Comparison of ENCODE assay signal across 1 cellular context in the genomic region with DNA sequence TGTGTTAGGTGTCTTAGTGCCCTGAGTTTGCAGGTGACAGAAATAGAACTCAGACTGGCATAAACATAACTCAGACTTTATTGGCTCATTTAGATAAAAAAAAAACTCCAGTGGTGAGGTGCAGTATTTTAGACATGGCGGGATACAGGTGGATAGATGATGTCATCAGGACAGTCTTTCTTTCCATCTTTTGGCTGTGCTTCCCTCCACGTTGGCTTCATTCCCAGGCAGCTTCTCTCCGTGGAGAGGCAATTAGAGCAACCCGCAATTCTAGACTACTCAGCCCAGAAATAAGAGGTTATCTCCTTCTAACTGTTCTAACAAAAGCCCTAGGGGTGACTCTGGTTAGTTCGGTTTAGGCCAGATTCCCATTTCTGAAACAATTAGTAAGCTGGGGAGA.
A peak's percentile ranks its signal among the peaks of the same experiment; 100 is the strongest.
TF ChIP-seq lines count a peak whose summit lies in the region.

No MANE protein-coding gene starts in this region.

TF ChIP-seq in HEK293, 187 proteins besides CTCF, POLR2A, EP300 and RAD21 (continued from another document):
- TF ChIP-seq, protein P1, sequence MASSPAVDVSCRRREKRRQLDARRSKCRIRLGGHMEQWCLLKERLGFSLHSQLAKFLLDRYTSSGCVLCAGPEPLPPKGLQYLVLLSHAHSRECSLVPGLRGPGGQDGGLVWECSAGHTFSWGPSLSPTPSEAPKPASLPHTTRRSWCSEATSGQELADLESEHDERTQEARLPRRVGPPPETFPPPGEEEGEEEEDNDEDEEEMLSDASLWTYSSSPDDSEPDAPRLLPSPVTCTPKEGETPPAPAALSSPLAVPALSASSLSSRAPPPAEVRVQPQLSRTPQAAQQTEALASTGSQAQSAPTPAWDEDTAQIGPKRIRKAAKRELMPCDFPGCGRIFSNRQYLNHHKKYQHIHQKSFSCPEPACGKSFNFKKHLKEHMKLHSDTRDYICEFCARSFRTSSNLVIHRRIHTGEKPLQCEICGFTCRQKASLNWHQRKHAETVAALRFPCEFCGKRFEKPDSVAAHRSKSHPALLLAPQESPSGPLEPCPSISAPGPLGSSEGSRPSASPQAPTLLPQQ (tag by site-specific recombination; IDR thresholded peaks at IDR 0.05): no peak
- no peak for TF ChIP-seq ZNF624 (tag by site-specific recombination; IDR thresholded peaks at IDR 0.05)
- no peak for TF ChIP-seq ZBTB48 (tag by site-specific recombination; IDR thresholded peaks at IDR 0.05)
- no peak for TF ChIP-seq ZNF560 (tag by site-specific recombination; IDR thresholded peaks at IDR 0.05; ENCODE audit: borderline replicate concordance)
- no peak for TF ChIP-seq ZNF138 (tag by site-specific recombination; IDR thresholded peaks at IDR 0.05; ENCODE audit: borderline replicate concordance)
- TF ChIP-seq ZNF585B (tag by site-specific recombination; IDR thresholded peaks at IDR 0.05): no peak
- TF ChIP-seq ZBTB17 (tag by site-specific recombination; IDR thresholded peaks at IDR 0.05): no peak
- TF ChIP-seq, protein P2, sequence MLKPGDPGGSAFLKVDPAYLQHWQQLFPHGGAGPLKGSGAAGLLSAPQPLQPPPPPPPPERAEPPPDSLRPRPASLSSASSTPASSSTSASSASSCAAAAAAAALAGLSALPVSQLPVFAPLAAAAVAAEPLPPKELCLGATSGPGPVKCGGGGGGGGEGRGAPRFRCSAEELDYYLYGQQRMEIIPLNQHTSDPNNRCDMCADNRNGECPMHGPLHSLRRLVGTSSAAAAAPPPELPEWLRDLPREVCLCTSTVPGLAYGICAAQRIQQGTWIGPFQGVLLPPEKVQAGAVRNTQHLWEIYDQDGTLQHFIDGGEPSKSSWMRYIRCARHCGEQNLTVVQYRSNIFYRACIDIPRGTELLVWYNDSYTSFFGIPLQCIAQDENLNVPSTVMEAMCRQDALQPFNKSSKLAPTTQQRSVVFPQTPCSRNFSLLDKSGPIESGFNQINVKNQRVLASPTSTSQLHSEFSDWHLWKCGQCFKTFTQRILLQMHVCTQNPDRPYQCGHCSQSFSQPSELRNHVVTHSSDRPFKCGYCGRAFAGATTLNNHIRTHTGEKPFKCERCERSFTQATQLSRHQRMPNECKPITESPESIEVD (tag by site-specific recombination; IDR thresholded peaks at IDR 0.05): peak; percentile 46; the same call in 1 of the 2 replicates
- no peak for TF ChIP-seq ZNF248 (tag by site-specific recombination; IDR thresholded peaks at IDR 0.05)
- TF ChIP-seq ZNF214 (tag by site-specific recombination; IDR thresholded peaks at IDR 0.05; ENCODE audit: borderline replicate concordance): no peak
- TF ChIP-seq ZNF558 (tag by site-specific recombination; IDR thresholded peaks at IDR 0.05): no peak
- no peak for TF ChIP-seq ZNF830 (tag by site-specific recombination; IDR thresholded peaks at IDR 0.05; ENCODE audit: low read depth)
- peak; percentile 52 for TF ChIP-seq ZXDB (tag by site-specific recombination; IDR thresholded peaks at IDR 0.05)
- no peak for TF ChIP-seq ZNF776 (tag by site-specific recombination; IDR thresholded peaks at IDR 0.05; ENCODE audit: borderline replicate concordance)
- no peak for TF ChIP-seq KLF1 (tag by site-specific recombination; IDR thresholded peaks at IDR 0.05)
- no peak for TF ChIP-seq ZSCAN16 (tag by site-specific recombination; IDR thresholded peaks at IDR 0.05)
- TF ChIP-seq, protein P3, sequence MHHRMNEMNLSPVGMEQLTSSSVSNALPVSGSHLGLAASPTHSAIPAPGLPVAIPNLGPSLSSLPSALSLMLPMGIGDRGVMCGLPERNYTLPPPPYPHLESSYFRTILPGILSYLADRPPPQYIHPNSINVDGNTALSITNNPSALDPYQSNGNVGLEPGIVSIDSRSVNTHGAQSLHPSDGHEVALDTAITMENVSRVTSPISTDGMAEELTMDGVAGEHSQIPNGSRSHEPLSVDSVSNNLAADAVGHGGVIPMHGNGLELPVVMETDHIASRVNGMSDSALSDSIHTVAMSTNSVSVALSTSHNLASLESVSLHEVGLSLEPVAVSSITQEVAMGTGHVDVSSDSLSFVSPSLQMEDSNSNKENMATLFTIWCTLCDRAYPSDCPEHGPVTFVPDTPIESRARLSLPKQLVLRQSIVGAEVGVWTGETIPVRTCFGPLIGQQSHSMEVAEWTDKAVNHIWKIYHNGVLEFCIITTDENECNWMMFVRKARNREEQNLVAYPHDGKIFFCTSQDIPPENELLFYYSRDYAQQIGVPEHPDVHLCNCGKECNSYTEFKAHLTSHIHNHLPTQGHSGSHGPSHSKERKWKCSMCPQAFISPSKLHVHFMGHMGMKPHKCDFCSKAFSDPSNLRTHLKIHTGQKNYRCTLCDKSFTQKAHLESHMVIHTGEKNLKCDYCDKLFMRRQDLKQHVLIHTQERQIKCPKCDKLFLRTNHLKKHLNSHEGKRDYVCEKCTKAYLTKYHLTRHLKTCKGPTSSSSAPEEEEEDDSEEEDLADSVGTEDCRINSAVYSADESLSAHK (tag by site-specific recombination; IDR thresholded peaks at IDR 0.05): no peak
- no peak for TF ChIP-seq ZBTB1 (tag by site-specific recombination; IDR thresholded peaks at IDR 0.05)
- no peak for TF ChIP-seq EGR2 (tag by site-specific recombination; IDR thresholded peaks at IDR 0.05; ENCODE audit: low read depth)
- TF ChIP-seq, protein P4, sequence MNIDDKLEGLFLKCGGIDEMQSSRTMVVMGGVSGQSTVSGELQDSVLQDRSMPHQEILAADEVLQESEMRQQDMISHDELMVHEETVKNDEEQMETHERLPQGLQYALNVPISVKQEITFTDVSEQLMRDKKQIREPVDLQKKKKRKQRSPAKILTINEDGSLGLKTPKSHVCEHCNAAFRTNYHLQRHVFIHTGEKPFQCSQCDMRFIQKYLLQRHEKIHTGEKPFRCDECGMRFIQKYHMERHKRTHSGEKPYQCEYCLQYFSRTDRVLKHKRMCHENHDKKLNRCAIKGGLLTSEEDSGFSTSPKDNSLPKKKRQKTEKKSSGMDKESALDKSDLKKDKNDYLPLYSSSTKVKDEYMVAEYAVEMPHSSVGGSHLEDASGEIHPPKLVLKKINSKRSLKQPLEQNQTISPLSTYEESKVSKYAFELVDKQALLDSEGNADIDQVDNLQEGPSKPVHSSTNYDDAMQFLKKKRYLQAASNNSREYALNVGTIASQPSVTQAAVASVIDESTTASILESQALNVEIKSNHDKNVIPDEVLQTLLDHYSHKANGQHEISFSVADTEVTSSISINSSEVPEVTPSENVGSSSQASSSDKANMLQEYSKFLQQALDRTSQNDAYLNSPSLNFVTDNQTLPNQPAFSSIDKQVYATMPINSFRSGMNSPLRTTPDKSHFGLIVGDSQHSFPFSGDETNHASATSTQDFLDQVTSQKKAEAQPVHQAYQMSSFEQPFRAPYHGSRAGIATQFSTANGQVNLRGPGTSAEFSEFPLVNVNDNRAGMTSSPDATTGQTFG (tag by site-specific recombination; IDR thresholded peaks at IDR 0.05; ENCODE audit: borderline replicate concordance): no peak
